16 cellular contexts compared by ENCODE assay signal in genomic region chr22:39967996-39968968, GRCh38. TPM values are rescaled to one million over a fixed set of nuclear protein-coding genes. Genes with fewer than 3 reads are reported as not detected.
A peak's percentile ranks its signal among the peaks of the same experiment; 100 is the strongest.
DNase-seq lines count a peak whose midpoint lies in the region; ATAC-seq and TF ChIP-seq lines count a peak whose summit lies in the region.
"Had no signal": no experiment of that assay in that cellular context is flagged by ENCODE, and none has a peak within 500 bp of the region (broad histone marks: within the 10 kb centered on the region; RNA-seq: fewer than 3 reads in every experiment).

No MANE protein-coding gene starts in this region.

- no peak overlapping the region for H3K4me3 ChIP-seq in CD4-positive, alpha-beta memory T cell (ENCODE audit: low read length in 2 of 2)
- H3K4me3 ChIP-seq in fibroblast of pulmonary artery (replicated peaks; ENCODE audit: low read depth, low read length): no peak overlapping the region
- H3K4me3 ChIP-seq: Peyer's patch had no signal

- H3K36me3 ChIP-seq in CD4-positive, alpha-beta memory T cell (ENCODE audit: insufficient read depth, low read length): peaks cover 95% of the 10 kb centered on the region
- H3K36me3 ChIP-seq: Peyer's patch had no signal

- H3K9me3 ChIP-seq in CD4-positive, alpha-beta memory T cell (ENCODE audit: control insufficient read depth in 1 of 2, low read length in 2 of 2): no peaks in the 10 kb centered on the region
- H3K9me3 ChIP-seq: Caco-2, Peyer's patch had no signal

- ATAC-seq in T-cell (replicated peaks in 1 of 4): no peak
- ATAC-seq in HG03469 (IDR thresholded peaks at IDR 0.05; ENCODE audit: unreplicated experiment): no peak
- ATAC-seq in HG02970 (IDR thresholded peaks at IDR 0.05; ENCODE audit: low FRiP score, unreplicated experiment): no peak
- no peak for ATAC-seq in HG03039 (IDR thresholded peaks at IDR 0.05; ENCODE audit: unreplicated experiment)

- H3K27ac ChIP-seq in CD4-positive, alpha-beta memory T cell (ENCODE audit: low read depth, low read length): no peak overlapping the region

- peaks cover 81 to 92% of the 10 kb centered on the region in 2 donors for H3K36me3 Mint-ChIP-seq in CD4-positive, alpha-beta memory T cell
- H3K36me3 Mint-ChIP-seq in T-cell: peaks cover 88% of the 10 kb centered on the region
- no peaks in the 10 kb centered on the region for H3K36me3 Mint-ChIP-seq in neural crest cell (ENCODE audit: low read depth)
- H3K36me3 Mint-ChIP-seq: brain had no signal

- POLR2A ChIA-PET in CD4-positive, alpha-beta memory T cell (lab: Charles Lee; ENCODE audit: partially characterized antibody): interaction anchor here (0.8 to 2.0 kb wide), 3 partner anchors 9 to 13 kb away, joined by 4 to 5 read pairs (median 5); no protein-coding TSS in a partner anchor
- POLR2A ChIA-PET in T-cell (lab: Charles Lee): interaction anchor here in 1 of 2 donors (0.6 kb wide), 1 partner anchor 320 kb away, joined by 3 read pairs; no protein-coding TSS in a partner anchor

- peak overlapping the region; percentile 13 to 83 (median 53) for H3K27ac Mint-ChIP-seq in CD4-positive, alpha-beta memory T cell
- peak overlapping the region; percentile 45 to 48 for H3K27ac Mint-ChIP-seq in T-cell
- H3K27ac Mint-ChIP-seq in neural crest cell (ENCODE audit: unreplicated experiment): peak overlapping the region; percentile 31
- H3K27ac Mint-ChIP-seq: nephron progenitor cell had no signal

- no peaks in the 10 kb centered on the region for H3K27me3 ChIP-seq in CD4-positive, alpha-beta memory T cell (ENCODE audit: insufficient read depth, low read length)
- H3K27me3 ChIP-seq: Peyer's patch had no signal

- H3K4me1 ChIP-seq in CD4-positive, alpha-beta memory T cell (ENCODE audit: insufficient read depth, low read length): no peaks in the 10 kb centered on the region

- no peaks in the 10 kb centered on the region for H3K9me3 Mint-ChIP-seq in CD4-positive, alpha-beta memory T cell
- H3K9me3 Mint-ChIP-seq in T-cell (no peaks in the 10 kb centered on the region), neural crest cell (no peaks in the 10 kb centered on the region)
- H3K9me3 Mint-ChIP-seq: nephron progenitor cell had no signal

- CTCF ChIA-PET in CD4-positive, alpha-beta memory T cell (lab: Charles Lee; ENCODE audit: partially characterized antibody): interaction anchor here (0.7 kb wide), 1 partner anchor 26 kb away, joined by 3 read pairs; no protein-coding TSS in a partner anchor
- CTCF ChIA-PET in T-cell (lab: Charles Lee): interaction anchor here in 1 of 2 donors (0.6 kb wide), 1 partner anchor 15 kb away, joined by 3 read pairs; no protein-coding TSS in a partner anchor

- peaks cover 0 to 8% (median under 1%) of the 10 kb centered on the region in 4 donors for H3K4me1 Mint-ChIP-seq in CD4-positive, alpha-beta memory T cell
- H3K4me1 Mint-ChIP-seq in T-cell (peaks cover 4 to 17% (median 11%) of the 10 kb centered on the region in 3 donors), neural crest cell (peaks cover 35% of the 10 kb centered on the region)

- H3K27me3 Mint-ChIP-seq in CD4-positive, alpha-beta memory T cell: no peaks in the 10 kb centered on the region
- H3K27me3 Mint-ChIP-seq in T-cell (no peaks in the 10 kb centered on the region), neural crest cell (ENCODE audit: low read depth) (peaks cover 9% of the 10 kb centered on the region)

- no peak overlapping the region for H3K4me3 Mint-ChIP-seq in CD4-positive, alpha-beta memory T cell
- H3K4me3 Mint-ChIP-seq in T-cell (no peak overlapping the region), neural crest cell (no peak overlapping the region)
- H3K4me3 Mint-ChIP-seq: brain, nephron progenitor cell had no signal

- TF ChIP-seq CTCF in fibroblast of pulmonary artery (IDR thresholded peaks at IDR 0.05; ENCODE audit: low read length, missing control alignments) (no peak), neural crest cell (conservative IDR thresholded peaks at IDR 0.05) (no peak)

- intact Hi-C loops in CD4-positive, alpha-beta memory T cell (cut with micrococcal nuclease): no loop called here

- DNase-seq in CD4-positive, alpha-beta memory T cell: no peak
- DNase-seq in T-cell: no peak
- peak; percentile 70 for DNase-seq in fibroblast of pulmonary artery (ENCODE audit: low read depth)
- DNase-seq in neural crest cell (ENCODE audit: low read depth, low spot score): no peak
- no peak for DNase-seq in AML-193 (lab: John Stamatoyannopoulos, UW)
- DNase-seq: activated T-cell treated with anti-CD3 and anti-CD28 coated beads for 4 hours, islet precursor cell, NCI-H2171 treated with DMSO at 0.1 percent for 48 hours, nephron progenitor cell had no signal

RNA-seq across cellular contexts. Expression of gene TMA7B, which starts 8.1 kb away (rescaled TPM):
- total RNA-seq in CD4-positive, alpha-beta memory T cell: 10 to 100 TPM in 1 of 2 experiments, 1 to 10 TPM in 1; 9.3 to 10.2 TPM
- 1 to 10 TPM in 1 of 2 donors, not detected in 1; 3.3 TPM for polyA plus RNA-seq in CD4-positive, alpha-beta memory T cell
- total RNA-seq in T-cell: 10 to 100 TPM in 2 of 5 donors, 1 to 10 TPM in 3; 7.8 to 18.9 (median 9.0) TPM
- total RNA-seq in neural crest cell: not detected in 2 replicates
- total RNA-seq: Caco-2, LHCN-M2, Peyer's patch had no signal

RNA-seq across cellular contexts. Expression of gene FAM83F, which starts 26.5 kb away (rescaled TPM):
- under 1 TPM in 1 of 2 experiments, not detected in 1; 0.29 TPM for total RNA-seq in CD4-positive, alpha-beta memory T cell
- polyA plus RNA-seq in CD4-positive, alpha-beta memory T cell: not detected
- total RNA-seq in T-cell (1 to 10 TPM in 2 of 5 donors, under 1 TPM in 3; 0.26 to 4.9 (median 0.79) TPM), neural crest cell (2.8 and 3.1 TPM in 2 replicates)
- total RNA-seq: LHCN-M2 had no signal
